ENCODE assay signal across 9 cellular contexts in genomic region chr3:142148871-142149860, GRCh38. TPM values are rescaled to one million over a fixed set of nuclear protein-coding genes. Genes with fewer than 3 reads are reported as not detected.
A peak's percentile ranks its signal among the peaks of the same experiment; 100 is the strongest.
DNase-seq lines count a peak whose midpoint lies in the region; ATAC-seq, FAIRE-seq and TF ChIP-seq lines count a peak whose summit lies in the region.
"Had no signal": no experiment of that assay in that cellular context is flagged by ENCODE, and none has a peak within 500 bp of the region (broad histone marks: within the 10 kb centered on the region; RNA-seq: fewer than 3 reads in every experiment).

TFDP2 (minus strand) TSS chr3:142149544; CDS start chr3:142101749, 47,795 bp downstream.

- peak within 1 kb of the TSS; percentile 84 for H3K4me3 ChIP-seq in bronchial epithelial cell (ENCODE audit: low read depth, low read length)

- peak; percentile 98 for ATAC-seq in GM18873 (IDR thresholded peaks at IDR 0.05; ENCODE audit: low FRiP score, unreplicated experiment)
- peak; percentile 100 for ATAC-seq in HG03135 (IDR thresholded peaks at IDR 0.05; ENCODE audit: unreplicated experiment)
- ATAC-seq in WTC11, result peak; percentile 98

- CTCF ChIA-PET in WTC11 (lab: Charles Lee), result interaction anchor here (0.6 to 1.7 kb wide), 4 partner anchors 9 to 81 kb away, joined by 3 to 8 read pairs (median 5); no protein-coding TSS in a partner anchor

- H3K9me3 Mint-ChIP-seq in WTC11, result no peaks in the 10 kb centered on the region

- no peaks in the 10 kb centered on the region for H3K36me3 ChIP-seq in bronchial epithelial cell (ENCODE audit: control insufficient read depth, insufficient read depth, low read length)

- peaks cover 29% of the 10 kb centered on the region for H3K27me3 Mint-ChIP-seq in WTC11 (ENCODE audit: low read depth)

- POLR2A ChIA-PET in WTC11 (lab: Charles Lee), result interaction anchor here (0.6 to 0.9 kb wide), 2 partner anchors 8 to 76 kb away, joined by 4 to 7 read pairs; no protein-coding TSS in a partner anchor

- no peaks in the 10 kb centered on the region for H3K36me3 Mint-ChIP-seq in WTC11

- no peaks in the 10 kb centered on the region for H3K27me3 ChIP-seq in bronchial epithelial cell (ENCODE audit: control insufficient read depth, insufficient read depth, low read length)

- H3K27ac Mint-ChIP-seq in WTC11, result peak within 1 kb of the TSS; percentile 31

- peaks cover 10% of the 10 kb centered on the region for H3K4me1 Mint-ChIP-seq in WTC11

- H3K4me3 Mint-ChIP-seq in WTC11, result peak within 1 kb of the TSS; percentile 81

- DNase-seq in AG08395 (ENCODE audit: low spot score) (peak; percentile 95), NCI-H2196 (lab: John Stamatoyannopoulos, UW; ENCODE audit: unreplicated experiment) (peak; percentile 95), WTC11 (ENCODE audit: low spot score) (peak; percentile 97), bronchial epithelial cell (ENCODE audit: low read depth) (peak; percentile 76), iPS-NIHi7 (ENCODE audit: extremely low spot score) (peak; percentile 98), smooth muscle cell of the brain vasculature (ENCODE audit: low read depth, low spot score) (peak; percentile 71)

- FAIRE-seq in bronchial epithelial cell (lab: Jason Lieb, UNC), result no peak
- FAIRE-seq: TTC549 had no signal

- TF ChIP-seq CTCF in WTC11 (IDR thresholded peaks at IDR 0.05) (no peak), bronchial epithelial cell (IDR thresholded peaks at IDR 0.05; ENCODE audit: insufficient read depth, low read length, severe bottlenecking) (no peak)

TF ChIP-seq in WTC11, 78 proteins besides CTCF, POLR2A, EP300 and RAD21:
- TF ChIP-seq FOXK1 (CRISPR knock-in tag; IDR thresholded peaks at IDR 0.05) (peak; percentile 99), MYBL2 (CRISPR knock-in tag; IDR thresholded peaks at IDR 0.05) (0 out of 2 replicates have a peak, but pooled peaks have one; percentile 39), USF1 (CRISPR knock-in tag; IDR thresholded peaks at IDR 0.05) (no peak), IRF1 (CRISPR knock-in tag; IDR thresholded peaks at IDR 0.05) (0 out of 2 replicates have a peak, but pooled peaks have one; percentile 23), ZNF219 (CRISPR knock-in tag; IDR thresholded peaks at IDR 0.05; ENCODE audit: borderline replicate concordance) (no peak), E2F5 (CRISPR knock-in tag; IDR thresholded peaks at IDR 0.05) (peak; percentile 34; the same call in 1 of the 2 replicates), ARID4B (CRISPR knock-in tag; IDR thresholded peaks at IDR 0.05; ENCODE audit: borderline replicate concordance) (peak; percentile 94), FOXP1 (CRISPR knock-in tag; IDR thresholded peaks at IDR 0.05; ENCODE audit: borderline replicate concordance) (peak; percentile 40; the same call in 1 of the 2 replicates), ZBTB21 (CRISPR knock-in tag; IDR thresholded peaks at IDR 0.05; ENCODE audit: borderline replicate concordance) (0 out of 2 replicates have a peak, but pooled peaks have one; percentile 54), NR3C1 (CRISPR knock-in tag; conservative IDR thresholded peaks at IDR 0.05; ENCODE audit: low read depth) (0 out of 2 replicates have a peak, but pooled peaks have one; percentile 51), ZNF423 (CRISPR knock-in tag; IDR thresholded peaks at IDR 0.05) (peak; percentile 48; the same call in 1 of the 2 replicates), GABPB1 (CRISPR knock-in tag; IDR thresholded peaks at IDR 0.05) (0 out of 2 replicates have a peak, but pooled peaks have one; percentile 28), MAX (CRISPR knock-in tag; IDR thresholded peaks at IDR 0.05) (peak; percentile 80), NFYB (CRISPR knock-in tag; conservative IDR thresholded peaks at IDR 0.05; ENCODE audit: low read depth) (peak; percentile 89), OVOL2 (CRISPR knock-in tag; IDR thresholded peaks at IDR 0.05; ENCODE audit: borderline replicate concordance) (no peak), CBFB (CRISPR knock-in tag; IDR thresholded peaks at IDR 0.05; ENCODE audit: low read depth) (no peak), SP1 (CRISPR knock-in tag; conservative IDR thresholded peaks at IDR 0.05) (peak; percentile 55; the same call in 1 of the 2 replicates), ZNF263 (CRISPR knock-in tag; IDR thresholded peaks at IDR 0.05; ENCODE audit: low read depth) (no peak)
TF ChIP-seq in WTC11: peak in this region for 13.

RNA-seq across cellular contexts. Expression of gene TFDP2, which starts in this region (rescaled TPM):
- total RNA-seq in WTC11 (2021) (48.2 to 66.8 TPM (median 59.3 TPM) in 3 replicates), bronchial epithelial cell (11.6 and 23.2 TPM in 2 replicates)

Comparison
In these comparisons a context has a peak if more than half of its experiments do, and no peak if none do; other contexts are left out.
1. Peak in every context shown above with its lines: DNase-seq, ATAC-seq and H3K4me3 ChIP-seq.